ENCODE assay signal across 8 cellular contexts in genomic region chr3:9135930-9136525, GRCh38.
DNase-seq lines count a peak whose midpoint lies in the region; ATAC-seq and TF ChIP-seq lines count a peak whose summit lies in the region.

No MANE protein-coding gene starts in this region.

- TF ChIP-seq EP300 in transverse colon (IDR thresholded peaks at IDR 0.05; ENCODE audit: low read depth) = no peak

- H3K4me1 ChIP-seq in esophagus squamous epithelium (peaks cover 6 to 45% (median 6%) of the 10 kb centered on the region in 3 donors), transverse colon (peaks cover 0 to 18% (median 2%) of the 10 kb centered on the region in 4 donors)
- no peaks in the 10 kb centered on the region for H3K4me1 ChIP-seq in naive thymus-derived CD4-positive, alpha-beta T cell (ENCODE audit: control insufficient read depth in 2 of 2, insufficient read depth in 2 of 2, low read length in 2 of 2)
- no peaks in the 10 kb centered on the region for H3K4me1 ChIP-seq in CD4-positive, alpha-beta memory T cell (ENCODE audit: insufficient read depth, low read length)

- H3K36me3 ChIP-seq in esophagus squamous epithelium (no peaks in the 10 kb centered on the region), transverse colon (no peaks in the 10 kb centered on the region)
- no peaks in the 10 kb centered on the region for H3K36me3 ChIP-seq in naive thymus-derived CD4-positive, alpha-beta T cell (ENCODE audit: control insufficient read depth in 2 of 3, insufficient read depth in 3 of 3, low read length in 3 of 3)
- no peaks in the 10 kb centered on the region for H3K36me3 ChIP-seq in CD4-positive, alpha-beta memory T cell (ENCODE audit: insufficient read depth, low read length)

- no peak overlapping the region for H3K27ac Mint-ChIP-seq in activated naive CD4-positive, alpha-beta T cell treated with anti-CD3 and anti-CD28 coated beads, Interleukin-2, amount 10 ng/mL, durations not matched to agents 7 days and 5 days
- no peak overlapping the region for H3K27ac Mint-ChIP-seq in naive thymus-derived CD4-positive, alpha-beta T cell
- H3K27ac Mint-ChIP-seq in activated CD4-positive, alpha-beta memory T cell treated with anti-CD3 and anti-CD28 coated beads, Interleukin-2, amount 10 ng/mL, durations not matched to agents 7 days and 5 days = no peak overlapping the region
- no peak overlapping the region for H3K27ac Mint-ChIP-seq in CD4-positive, alpha-beta memory T cell

- no peak for TF ChIP-seq CTCF in esophagus squamous epithelium (IDR thresholded peaks at IDR 0.05)
- TF ChIP-seq CTCF in transverse colon (IDR thresholded peaks at IDR 0.05) = no peak

- H3K4me3 Mint-ChIP-seq in activated naive CD4-positive, alpha-beta T cell treated with anti-CD3 and anti-CD28 coated beads, Interleukin-2, amount 10 ng/mL, durations not matched to agents 7 days and 5 days = no peak overlapping the region
- peak overlapping the region in 6 of 10 donors; percentile 59 to 76 (median 63) for H3K4me3 Mint-ChIP-seq in naive thymus-derived CD4-positive, alpha-beta T cell
- no peak overlapping the region for H3K4me3 Mint-ChIP-seq in activated CD4-positive, alpha-beta memory T cell treated with anti-CD3 and anti-CD28 coated beads, Interleukin-2, amount 10 ng/mL, durations not matched to agents 7 days and 5 days
- peak overlapping the region in 2 of 8 donors; percentile 23 to 43 for H3K4me3 Mint-ChIP-seq in CD4-positive, alpha-beta memory T cell

- H3K27me3 ChIP-seq in esophagus squamous epithelium (peaks cover 0 to 7% (median 0%) of the 10 kb centered on the region in 4 donors), transverse colon (peaks cover 9% of the 10 kb centered on the region)
- no peaks in the 10 kb centered on the region for H3K27me3 ChIP-seq in naive thymus-derived CD4-positive, alpha-beta T cell (ENCODE audit: control insufficient read depth in 2 of 2, insufficient read depth in 2 of 2, low read length in 2 of 2)
- no peaks in the 10 kb centered on the region for H3K27me3 ChIP-seq in CD4-positive, alpha-beta memory T cell (ENCODE audit: insufficient read depth, low read length)

- H3K9me3 ChIP-seq in esophagus squamous epithelium (no peaks in the 10 kb centered on the region), transverse colon (no peaks in the 10 kb centered on the region)
- H3K9me3 ChIP-seq in naive thymus-derived CD4-positive, alpha-beta T cell (ENCODE audit: control insufficient read depth in 2 of 3, low read length in 3 of 3) = no peaks in the 10 kb centered on the region
- no peaks in the 10 kb centered on the region for H3K9me3 ChIP-seq in CD4-positive, alpha-beta memory T cell (ENCODE audit: control insufficient read depth in 1 of 2, low read length in 2 of 2)

- H3K4me3 ChIP-seq in esophagus squamous epithelium (peak overlapping the region; percentile 20 to 63 (median 36)), transverse colon (peak overlapping the region in 3 of 4 donors; percentile 19 to 39 (median 22))
- no peak overlapping the region for H3K4me3 ChIP-seq in naive thymus-derived CD4-positive, alpha-beta T cell (ENCODE audit: low read length)
- H3K4me3 ChIP-seq in CD4-positive, alpha-beta memory T cell (ENCODE audit: low read length in 2 of 2) = no peak overlapping the region

- no peaks in the 10 kb centered on the region for H3K9me3 Mint-ChIP-seq in activated naive CD4-positive, alpha-beta T cell treated with anti-CD3 and anti-CD28 coated beads, Interleukin-2, amount 10 ng/mL, durations not matched to agents 7 days and 5 days
- H3K9me3 Mint-ChIP-seq in naive thymus-derived CD4-positive, alpha-beta T cell = peaks cover 0 to 8% (median 0%) of the 10 kb centered on the region in 11 donors
- H3K9me3 Mint-ChIP-seq in activated CD4-positive, alpha-beta memory T cell treated with anti-CD3 and anti-CD28 coated beads, Interleukin-2, amount 10 ng/mL, durations not matched to agents 7 days and 5 days = no peaks in the 10 kb centered on the region
- H3K9me3 Mint-ChIP-seq in CD4-positive, alpha-beta memory T cell = peaks cover 0 to 7% (median 3%) of the 10 kb centered on the region in 8 donors

- ATAC-seq in naive thymus-derived CD4-positive, alpha-beta T cell = peak; percentile 44

- CTCF ChIA-PET in activated naive CD4-positive, alpha-beta T cell treated with anti-CD3 and anti-CD28 coated beads, Interleukin-2, amount 10 ng/mL, durations not matched to agents 7 days and 5 days (lab: Charles Lee) = no interaction called here
- CTCF ChIA-PET in naive thymus-derived CD4-positive, alpha-beta T cell (lab: Charles Lee) = interaction anchor here (0.8 kb wide), 1 partner anchor 10 kb away, joined by 3 read pairs; no protein-coding TSS in a partner anchor
- CTCF ChIA-PET in activated CD4-positive, alpha-beta memory T cell treated with anti-CD3 and anti-CD28 coated beads, Interleukin-2, amount 10 ng/mL, durations not matched to agents 7 days and 5 days (lab: Charles Lee) = no interaction called here
- CTCF ChIA-PET in CD4-positive, alpha-beta memory T cell (lab: Charles Lee; ENCODE audit: partially characterized antibody) = no interaction called here

- TF ChIP-seq POLR2A in esophagus squamous epithelium (IDR thresholded peaks at IDR 0.05) (no peak), transverse colon (IDR thresholded peaks at IDR 0.05) (no peak)

- peak; percentile 29 for DNase-seq in activated naive CD4-positive, alpha-beta T cell treated with anti-CD3 and anti-CD28 coated beads, Interleukin-2, amount 10 ng/mL, durations not matched to agents 7 days and 5 days
- no peak for DNase-seq in activated naive CD4-positive, alpha-beta T cell (lab: John Stamatoyannopoulos, UW)
- DNase-seq in esophagus squamous epithelium (lab: John Stamatoyannopoulos, UW) = no peak
- DNase-seq in naive thymus-derived CD4-positive, alpha-beta T cell = no peak
- no peak for DNase-seq in transverse colon
- DNase-seq in activated CD4-positive, alpha-beta memory T cell treated with anti-CD3 and anti-CD28 coated beads, Interleukin-2, amount 10 ng/mL, durations not matched to agents 7 days and 5 days = no peak
- DNase-seq in CD4-positive, alpha-beta memory T cell = no peak
- no peak for DNase-seq in NAMALWA (ENCODE audit: low spot score)

- intact Hi-C loops in esophagus squamous epithelium (cut with DNase I) (no loop called here), transverse colon (cut with DNase I; ENCODE audit: low total_unique reads) (no loop called here)
- intact Hi-C loops in naive thymus-derived CD4-positive, alpha-beta T cell (cut with micrococcal nuclease) = no loop called here
- intact Hi-C loops in CD4-positive, alpha-beta memory T cell (cut with micrococcal nuclease) = no loop called here

- H3K4me1 Mint-ChIP-seq in activated naive CD4-positive, alpha-beta T cell treated with anti-CD3 and anti-CD28 coated beads, Interleukin-2, amount 10 ng/mL, durations not matched to agents 7 days and 5 days = no peaks in the 10 kb centered on the region
- peaks cover 0 to 4% (median 0%) of the 10 kb centered on the region in 7 donors for H3K4me1 Mint-ChIP-seq in naive thymus-derived CD4-positive, alpha-beta T cell
- H3K4me1 Mint-ChIP-seq in activated CD4-positive, alpha-beta memory T cell treated with anti-CD3 and anti-CD28 coated beads, Interleukin-2, amount 10 ng/mL, durations not matched to agents 7 days and 5 days = no peaks in the 10 kb centered on the region
- H3K4me1 Mint-ChIP-seq in CD4-positive, alpha-beta memory T cell = peaks cover 0 to 2% (median 0%) of the 10 kb centered on the region in 4 donors

- in situ Hi-C loops in transverse colon (cut with MboI; ENCODE audit: low pct_ligation_motif_present in 1 of 4, low pct_unique_long_range_greater_than_20kb in 1 of 4, low sequenced_read_pairs in 3 of 4) = no loop called here

- H3K27me3 Mint-ChIP-seq in activated naive CD4-positive, alpha-beta T cell treated with anti-CD3 and anti-CD28 coated beads, Interleukin-2, amount 10 ng/mL, durations not matched to agents 7 days and 5 days = peaks cover 50% of the 10 kb centered on the region
- H3K27me3 Mint-ChIP-seq in naive thymus-derived CD4-positive, alpha-beta T cell = peaks cover 21 to 42% (median 28%) of the 10 kb centered on the region in 5 donors
- peaks cover 42% of the 10 kb centered on the region for H3K27me3 Mint-ChIP-seq in activated CD4-positive, alpha-beta memory T cell treated with anti-CD3 and anti-CD28 coated beads, Interleukin-2, amount 10 ng/mL, durations not matched to agents 7 days and 5 days
- H3K27me3 Mint-ChIP-seq in CD4-positive, alpha-beta memory T cell = peaks cover 6 to 24% of the 10 kb centered on the region in 2 donors

- H3K27ac ChIP-seq in esophagus squamous epithelium = no peak overlapping the region
- H3K27ac ChIP-seq in naive thymus-derived CD4-positive, alpha-beta T cell (ENCODE audit: low read depth, low read length) = no peak overlapping the region
- no peak overlapping the region for H3K27ac ChIP-seq in transverse colon
- H3K27ac ChIP-seq in CD4-positive, alpha-beta memory T cell (ENCODE audit: low read depth, low read length) = no peak overlapping the region

- no peaks in the 10 kb centered on the region for H3K36me3 Mint-ChIP-seq in activated naive CD4-positive, alpha-beta T cell treated with anti-CD3 and anti-CD28 coated beads, Interleukin-2, amount 10 ng/mL, durations not matched to agents 7 days and 5 days
- H3K36me3 Mint-ChIP-seq in naive thymus-derived CD4-positive, alpha-beta T cell = peaks cover 0 to 8% (median 8%) of the 10 kb centered on the region in 5 donors
- no peaks in the 10 kb centered on the region for H3K36me3 Mint-ChIP-seq in activated CD4-positive, alpha-beta memory T cell treated with anti-CD3 and anti-CD28 coated beads, Interleukin-2, amount 10 ng/mL, durations not matched to agents 7 days and 5 days (ENCODE audit: low read depth)
- H3K36me3 Mint-ChIP-seq in CD4-positive, alpha-beta memory T cell = no peaks in the 10 kb centered on the region

- POLR2A ChIA-PET in naive thymus-derived CD4-positive, alpha-beta T cell (lab: Charles Lee) = no interaction called here
- POLR2A ChIA-PET in activated CD4-positive, alpha-beta memory T cell treated with anti-CD3 and anti-CD28 coated beads, Interleukin-2, amount 10 ng/mL, durations not matched to agents 7 days and 5 days (lab: Charles Lee) = no interaction called here
- POLR2A ChIA-PET in CD4-positive, alpha-beta memory T cell (lab: Charles Lee; ENCODE audit: partially characterized antibody) = no interaction called here

- 42 to 55% methylated on average over 18 to 20 of the region's 56 CpGs for WGBS in esophagus squamous epithelium, 2 donors
- 40% methylated on average over 55 of the region's 56 CpGs; no CpG with 5 or more reads in 1 of the 2 donors for WGBS in transverse colon (ENCODE audit: low coverage in 1 of 2), 2 donors

Comparison
In these comparisons a context has a peak if more than half of its experiments do, and no peak if none do; other contexts are left out.
1. H3K4me3 Mint-ChIP-seq: peak in naive thymus-derived CD4-positive, alpha-beta T cell (6 of 10); none in activated naive CD4-positive, alpha-beta T cell treated with anti-CD3 and anti-CD28 coated beads, Interleukin-2, amount 10 ng/mL, durations not matched to agents 7 days and 5 days (single experiment) and activated CD4-positive, alpha-beta memory T cell treated with anti-CD3 and anti-CD28 coated beads, Interleukin-2, amount 10 ng/mL, durations not matched to agents 7 days and 5 days (single experiment).
2. H3K4me3 ChIP-seq: peak in esophagus squamous epithelium (4 of 4) and transverse colon (3 of 4); none in naive thymus-derived CD4-positive, alpha-beta T cell (single experiment) and CD4-positive, alpha-beta memory T cell (0 of 2).